In genomic region chr13:98488736-98489135, GRCh38 we compare ENCODE assay signal across 10 cellular contexts.
DNase-seq lines count a peak whose midpoint lies in the region; ATAC-seq and TF ChIP-seq lines count a peak whose summit lies in the region.
"Had no signal": no experiment of that assay in that cellular context is flagged by ENCODE, and none has a peak within 500 bp of the region (broad histone marks: within the 10 kb centered on the region; RNA-seq: fewer than 3 reads in every experiment).

No MANE protein-coding gene starts in this region.

- H3K36me3 Mint-ChIP-seq in CD4-positive, alpha-beta memory T cell = peaks cover 4 to 34% of the 10 kb centered on the region in 2 donors
- no peaks in the 10 kb centered on the region for H3K36me3 Mint-ChIP-seq in brain

- H3K4me3 ChIP-seq in CD4-positive, alpha-beta memory T cell (ENCODE audit: low read length in 2 of 2) = no peak overlapping the region
- H3K4me3 ChIP-seq in gastrocnemius medialis = no peak overlapping the region
- H3K4me3 ChIP-seq: colonic mucosa had no signal

- no peaks in the 10 kb centered on the region for H3K27me3 Mint-ChIP-seq in CD4-positive, alpha-beta memory T cell
- peaks cover 5% of the 10 kb centered on the region for H3K27me3 Mint-ChIP-seq in brain

- peak; percentile 63 for ATAC-seq in GM21367 (IDR thresholded peaks at IDR 0.05; ENCODE audit: unreplicated experiment)
- peak; percentile 46 for ATAC-seq in HG03103 (IDR thresholded peaks at IDR 0.05; ENCODE audit: low read depth, unreplicated experiment)
- no peak for ATAC-seq in gastrocnemius medialis

- TF ChIP-seq CTCF in brain (conservative IDR thresholded peaks at IDR 0.05) = no peak
- no peak for TF ChIP-seq CTCF in gastrocnemius medialis (IDR thresholded peaks at IDR 0.05 in 4 of 5, conservative IDR thresholded peaks at IDR 0.05 in 1 of 5)

- no peak overlapping the region for H3K4me3 Mint-ChIP-seq in CD4-positive, alpha-beta memory T cell
- H3K4me3 Mint-ChIP-seq in brain = no peak overlapping the region

- TF ChIP-seq POLR2A in gastrocnemius medialis (IDR thresholded peaks at IDR 0.05) = no peak

- peak overlapping the region in 6 of 7 donors; percentile 63 to 98 (median 83) for H3K27ac Mint-ChIP-seq in CD4-positive, alpha-beta memory T cell
- H3K27ac Mint-ChIP-seq in brain = peak overlapping the region in 3 of 5 experiments; percentile 17 to 60 (median 49)

- H3K9me3 ChIP-seq in CD4-positive, alpha-beta memory T cell (ENCODE audit: control insufficient read depth in 1 of 2, low read length in 2 of 2) = no peaks in the 10 kb centered on the region
- H3K9me3 ChIP-seq in gastrocnemius medialis = no peaks in the 10 kb centered on the region
- H3K9me3 ChIP-seq: colonic mucosa had no signal

- in situ Hi-C loops in gastrocnemius medialis (cut with MboI; ENCODE audit: low sequenced_read_pairs in 4 of 4) = loop anchor here in 2 of 4 donors (10.0 kb wide), 1 partner anchor 86 kb away; the partner anchor contains the start of gene STK24 (in 2 of the 2)

- H3K36me3 ChIP-seq in CD4-positive, alpha-beta memory T cell (ENCODE audit: insufficient read depth, low read length) = no peaks in the 10 kb centered on the region
- H3K36me3 ChIP-seq in gastrocnemius medialis = no peaks in the 10 kb centered on the region
- H3K36me3 ChIP-seq: colonic mucosa had no signal

- H3K4me1 Mint-ChIP-seq in CD4-positive, alpha-beta memory T cell = peaks cover 76 to 99% (median 91%) of the 10 kb centered on the region in 4 donors
- H3K4me1 Mint-ChIP-seq in brain = peaks cover 96% of the 10 kb centered on the region

- no peak overlapping the region for H3K27ac ChIP-seq in CD4-positive, alpha-beta memory T cell (ENCODE audit: low read depth, low read length)
- no peak overlapping the region for H3K27ac ChIP-seq in gastrocnemius medialis
- H3K27ac ChIP-seq: colonic mucosa had no signal

- peaks cover 0 to 1% (median 0%) of the 10 kb centered on the region in 8 donors for H3K9me3 Mint-ChIP-seq in CD4-positive, alpha-beta memory T cell
- no peaks in the 10 kb centered on the region for H3K9me3 Mint-ChIP-seq in brain

- CTCF ChIA-PET in CD4-positive, alpha-beta memory T cell (lab: Charles Lee; ENCODE audit: partially characterized antibody) = interaction anchor here (0.8 to 1.9 kb wide), 3 partner anchors 37 to 65 kb away, joined by 3 to 5 read pairs (median 3); no protein-coding TSS in a partner anchor

- peaks cover 92% of the 10 kb centered on the region for H3K4me1 ChIP-seq in CD4-positive, alpha-beta memory T cell (ENCODE audit: insufficient read depth, low read length)
- peaks cover 60 to 67% of the 10 kb centered on the region in 2 donors for H3K4me1 ChIP-seq in gastrocnemius medialis

- no peak for DNase-seq in CD4-positive, alpha-beta memory T cell
- DNase-seq in anterior cingulate cortex (lab: John Stamatoyannopoulos, UW) (no peak), gastrocnemius medialis (no peak), HK-2 (ENCODE audit: unreplicated experiment) (no peak), NCI-H1417 (lab: John Stamatoyannopoulos, UW) (no peak)
- DNase-seq: AML-193, colonic mucosa had no signal

- no peaks in the 10 kb centered on the region for H3K27me3 ChIP-seq in CD4-positive, alpha-beta memory T cell (ENCODE audit: insufficient read depth, low read length)
- H3K27me3 ChIP-seq in gastrocnemius medialis = no peaks in the 10 kb centered on the region
- H3K27me3 ChIP-seq: colonic mucosa had no signal

- intact Hi-C loops in CD4-positive, alpha-beta memory T cell (cut with micrococcal nuclease) = no loop called here
- intact Hi-C loops in gastrocnemius medialis (cut with DNase I; ENCODE audit: low total_unique reads) = no loop called here

- POLR2A ChIA-PET in CD4-positive, alpha-beta memory T cell (lab: Charles Lee; ENCODE audit: partially characterized antibody) = interaction anchor here (1.1 kb wide), 1 partner anchor 12 kb away, joined by 5 read pairs; no protein-coding TSS in a partner anchor

Comparison
In these comparisons a context has a peak if more than half of its experiments do, and no peak if none do; other contexts are left out.
1. ATAC-seq: peak in GM21367 (single experiment) and HG03103 (single experiment); none in gastrocnemius medialis (0 of 2).